In the genomic region with DNA sequence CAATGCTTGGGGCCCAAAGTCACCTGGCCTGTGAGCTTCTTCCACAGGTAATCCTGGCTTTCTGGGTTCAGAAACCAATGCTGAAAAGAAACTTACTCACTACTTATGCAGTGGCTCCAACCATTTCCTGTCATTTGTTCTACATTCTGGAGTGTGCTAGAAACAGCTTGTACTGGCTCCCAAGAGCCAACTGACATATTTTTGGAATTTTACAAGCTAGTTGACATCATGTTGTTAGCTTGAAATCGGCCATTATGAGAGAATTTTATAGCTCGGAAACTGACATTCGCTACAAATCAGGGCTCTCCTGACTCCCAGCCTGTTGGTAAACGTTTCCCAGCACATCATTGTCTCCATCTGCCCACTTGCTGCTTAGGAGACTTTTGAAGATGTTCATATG, we compare ENCODE assay signal across 19 cellular contexts.
DNase-seq lines count a peak whose midpoint lies in the region; ATAC-seq and TF ChIP-seq lines count a peak whose summit lies in the region.
"Had no signal": no experiment of that assay in that cellular context is flagged by ENCODE, and none has a peak within 500 bp of the region (broad histone marks: within the 10 kb centered on the region; RNA-seq: fewer than 3 reads in every experiment).

No MANE protein-coding gene starts in this region.

- peak overlapping the region; percentile 38; the same call in 1 of the 2 replicates for H3K14ac ChIP-seq in IMR-90 (replicated peaks; ENCODE audit: low read depth, low read length)

- no peak overlapping the region for H3K9ac ChIP-seq in IMR-90 (ENCODE audit: low read depth, low read length)

- TF ChIP-seq CTCF in IMR-90 (conservative IDR thresholded peaks at IDR 0.05; ENCODE audit: low read depth, low read length) (no peak), fibroblast of mammary gland (conservative IDR thresholded peaks at IDR 0.05; ENCODE audit: control insufficient read depth, insufficient read depth, low read depth, low read length) (no peak), gastrocnemius medialis (IDR thresholded peaks at IDR 0.05 in 4 of 5, conservative IDR thresholded peaks at IDR 0.05 in 1 of 5) (no peak)

- no peak overlapping the region; the same call in 1 of the 2 replicates for H3K4ac ChIP-seq in IMR-90 (ENCODE audit: low read depth, low read length)

- ATAC-seq in IMR-90 (ENCODE audit: low read depth) (no peak), gastrocnemius medialis (no peak)
- ATAC-seq: foreskin keratinocyte, natural killer cell, T-helper 17 cell had no signal

- H3K27me3 Mint-ChIP-seq in activated naive CD4-positive, alpha-beta T cell treated with anti-CD3 and anti-CD28 coated beads, Interleukin-2, amount 10 ng/mL, durations not matched to agents 7 days and 5 days: peaks cover 6% of the 10 kb centered on the region
- H3K27me3 Mint-ChIP-seq: activated B cell treated with CpG ODN at 0.5 μM for 24 hours, B cell, T-helper 17 cell had no signal

- H2AK5ac ChIP-seq in IMR-90 (ENCODE audit: low read depth, low read length): peak overlapping the region; percentile 28; the same call in 1 of the 2 replicates

- CTCF ChIA-PET in IMR-90 (lab: Yijun Ruan, JAX): interaction anchor here (0.8 to 1.5 kb wide), 4 partner anchors 10 to 182 kb away, joined by 3 to 5 read pairs (median 3); no protein-coding TSS in a partner anchor
- CTCF ChIA-PET in activated naive CD4-positive, alpha-beta T cell treated with anti-CD3 and anti-CD28 coated beads, Interleukin-2, amount 10 ng/mL, durations not matched to agents 7 days and 5 days (lab: Charles Lee): interaction anchor here (0.7 to 10.7 kb wide), 4 partner anchors 17 to 183 kb away, joined by 3 to 297 read pairs (median 38); partner anchors contain the start of gene BCAR3

- dilution Hi-C loops in IMR-90 (cut with HindIII; ENCODE audit: low sequenced_read_pairs, unreplicated experiment): no loop called here

- peak overlapping the region; percentile 12; the same call in 1 of the 2 replicates for H2BK120ac ChIP-seq in IMR-90 (ENCODE audit: low read depth, low read length)

- no peak overlapping the region for H3K4me2 ChIP-seq in IMR-90 (ENCODE audit: low read depth, low read length)

- no peaks in the 10 kb centered on the region for H3K9me3 Mint-ChIP-seq in activated naive CD4-positive, alpha-beta T cell treated with anti-CD3 and anti-CD28 coated beads, Interleukin-2, amount 10 ng/mL, durations not matched to agents 7 days and 5 days
- H3K9me3 Mint-ChIP-seq: natural killer cell had no signal

- H4K20me1 ChIP-seq in IMR-90 (ENCODE audit: insufficient read depth, low read length): 0 out of 2 replicates have a peak, but pooled peaks cover 3% of the 10 kb centered on the region

- no peak overlapping the region for H3K56ac ChIP-seq in IMR-90 (ENCODE audit: extremely low read depth, insufficient read depth, low read length)

- H2BK15ac ChIP-seq in IMR-90 (ENCODE audit: low read depth, low read length): peak overlapping the region; percentile 62; the same call in 2 of the 3 replicates

- no peak overlapping the region; the same call in 1 of the 2 replicates for H3K18ac ChIP-seq in IMR-90 (ENCODE audit: low read depth, low read length)

- H4K8ac ChIP-seq in IMR-90 (ENCODE audit: low read depth in 2 of 2, low read length in 2 of 2): 0 out of 4 replicates have a peak overlapping the region, but pooled peaks of 1 of the 2 experiments have one; percentile 37

- H3K4me1 Mint-ChIP-seq in activated naive CD4-positive, alpha-beta T cell treated with anti-CD3 and anti-CD28 coated beads, Interleukin-2, amount 10 ng/mL, durations not matched to agents 7 days and 5 days: peaks cover under 1% of the 10 kb centered on the region

- peak; percentile 29 for DNase-seq in AG20443 (ENCODE audit: low spot score)
- DNase-seq in IMR-90: peak; percentile 26
- peak; percentile 32 for DNase-seq in fibroblast of mammary gland (ENCODE audit: low read depth)
- no peak for DNase-seq in gastrocnemius medialis
- DNase-seq in pons (ENCODE audit: low spot score): no peak
- DNase-seq in effector CD4-positive, alpha-beta T cell: no peak
- no peak for DNase-seq in activated naive CD4-positive, alpha-beta T cell treated with anti-CD3 and anti-CD28 coated beads, Interleukin-2, amount 10 ng/mL, durations not matched to agents 7 days and 5 days
- no peak for DNase-seq in GM19240 (ENCODE audit: insufficient read length, low spot score)
- DNase-seq: activated B cell treated with CpG ODN at 0.5 μM for 24 hours; activated CD8-positive, alpha-beta memory T cell treated with anti-CD3 and anti-CD28 coated beads for 24 hours; Calu3; caudate nucleus; effector memory CD4-positive, alpha-beta T cell; MG63; natural killer cell; stimulated activated CD4-positive, alpha-beta T cell treated with anti-CD3 and anti-CD28 coated beads, Interleukin-1b, Interleukin-23, amount 100 ng/mL, for 48 hours; T-helper 17 cell had no signal

- H3K4me3 Mint-ChIP-seq in activated naive CD4-positive, alpha-beta T cell treated with anti-CD3 and anti-CD28 coated beads, Interleukin-2, amount 10 ng/mL, durations not matched to agents 7 days and 5 days: no peak overlapping the region
- H3K4me3 Mint-ChIP-seq: activated B cell treated with CpG ODN at 0.5 μM for 24 hours, B cell, natural killer cell, T-helper 17 cell had no signal

- no peaks in the 10 kb centered on the region for H3K36me3 ChIP-seq in IMR-90 (ENCODE audit: control insufficient read depth, insufficient read depth, low read length)
- no peaks in the 10 kb centered on the region for H3K36me3 ChIP-seq in gastrocnemius medialis
- H3K36me3 ChIP-seq: MG63 had no signal

- H2AFZ ChIP-seq in IMR-90 (replicated peaks; ENCODE audit: low read length, poor library complexity): peak overlapping the region; percentile 54

- peak overlapping the region; percentile 56 for H2BK5ac ChIP-seq in IMR-90 (ENCODE audit: low read depth, low read length, poor library complexity, severe bottlenecking)

- POLR2A ChIA-PET in IMR-90 (lab: Charles Lee; ENCODE audit: unreplicated experiment): no interaction called here

- TF ChIP-seq RAD21 in IMR-90 (IDR thresholded peaks at IDR 0.05; ENCODE audit: low read length): no peak

- H3K9me1 ChIP-seq in IMR-90 (ENCODE audit: insufficient read depth, low read length): peaks cover 8% of the 10 kb centered on the region

- no peak overlapping the region for H2AK9ac ChIP-seq in IMR-90 (replicated peaks; ENCODE audit: low read depth, low read length, poor library complexity)

- in situ Hi-C loops in IMR-90 (cut with MboI; ENCODE audit: low sequenced_read_pairs) (no loop called here), gastrocnemius medialis (cut with MboI; ENCODE audit: low sequenced_read_pairs in 4 of 4) (loop anchor here in 3 of 4 donors (10.0 kb wide), 3 partner anchors 177 to 367 kb away; partner anchors contain the start of gene FNBP1L (in 1 of the 3))

- H3K23ac ChIP-seq in IMR-90 (ENCODE audit: low read depth, low read length): no peak overlapping the region

- H3K4me3 ChIP-seq in IMR-90 (ENCODE audit: insufficient read depth, low read depth, low read length): no peak overlapping the region
- H3K4me3 ChIP-seq in fibroblast of mammary gland (ENCODE audit: control insufficient read depth, low read depth, low read length): no peak overlapping the region
- no peak overlapping the region for H3K4me3 ChIP-seq in gastrocnemius medialis
- H3K4me3 ChIP-seq: MG63 had no signal

- BruUV-seq in IMR-90 (replicated peaks; lab: Mats Ljungman, UMichigan): no TSS peak

- intact Hi-C loops in IMR-90 (cut with micrococcal nuclease) (no loop called here), gastrocnemius medialis (cut with DNase I; ENCODE audit: low total_unique reads) (loop anchor here (5.0 kb wide), 1 partner anchor 374 kb away; no protein-coding TSS in a partner anchor)

- peaks cover 4% of the 10 kb centered on the region for H3K4me1 ChIP-seq in IMR-90 (ENCODE audit: control insufficient read depth, insufficient read depth, low read length)
- H3K4me1 ChIP-seq in gastrocnemius medialis: peaks cover 0 to 3% of the 10 kb centered on the region in 2 donors

- H3K27me3 ChIP-seq in IMR-90 (ENCODE audit: control insufficient read depth, insufficient read depth, low read length): no peaks in the 10 kb centered on the region
- no peaks in the 10 kb centered on the region for H3K27me3 ChIP-seq in gastrocnemius medialis
- H3K27me3 ChIP-seq: foreskin keratinocyte, MG63 had no signal

- peak overlapping the region; percentile 20; the same call in 1 of the 2 replicates for H4K91ac ChIP-seq in IMR-90 (ENCODE audit: insufficient read depth, low read depth, low read length)

- H3K27ac ChIP-seq in IMR-90 (ENCODE audit: insufficient read depth, low read length) (no peak overlapping the region), gastrocnemius medialis (peak overlapping the region; percentile 1 to 49 (median 18))
- H3K27ac ChIP-seq: foreskin keratinocyte had no signal

- H3K79me1 ChIP-seq in IMR-90 (ENCODE audit: low read depth in 1 of 2, low read length in 2 of 2): peaks cover 0 to 11% of the 10 kb centered on the region in 2 experiments; a peak in 1 of 4 replicates

- no peaks in the 10 kb centered on the region for H3K9me3 ChIP-seq in IMR-90 (ENCODE audit: control insufficient read depth, insufficient read depth, low read length)
- no peaks in the 10 kb centered on the region for H3K9me3 ChIP-seq in gastrocnemius medialis

- H3K27ac Mint-ChIP-seq in activated naive CD4-positive, alpha-beta T cell treated with anti-CD3 and anti-CD28 coated beads, Interleukin-2, amount 10 ng/mL, durations not matched to agents 7 days and 5 days: no peak overlapping the region
- H3K27ac Mint-ChIP-seq: activated B cell treated with CpG ODN at 0.5 μM for 24 hours, B cell, natural killer cell, T-helper 17 cell had no signal

- peak overlapping the region; percentile 62; the same call in 1 of the 2 replicates for H4K5ac ChIP-seq in IMR-90 (ENCODE audit: low read depth, low read length)

- H2BK20ac ChIP-seq in IMR-90 (ENCODE audit: low read depth, low read length): peak overlapping the region; percentile 57; the same call in 1 of the 2 replicates

- H3K36me3 Mint-ChIP-seq in activated naive CD4-positive, alpha-beta T cell treated with anti-CD3 and anti-CD28 coated beads, Interleukin-2, amount 10 ng/mL, durations not matched to agents 7 days and 5 days: no peaks in the 10 kb centered on the region
- H3K36me3 Mint-ChIP-seq: natural killer cell had no signal

- TF ChIP-seq POLR2A in IMR-90 (IDR thresholded peaks at IDR 0.05; ENCODE audit: low read depth, low read length): no peak
- TF ChIP-seq POLR2A in gastrocnemius medialis (IDR thresholded peaks at IDR 0.05): no peak

- no CpG with 5 or more reads among the region's 4 CpGs for WGBS in IMR-90 (ENCODE audit: extremely low coverage in 2 of 2, insufficient read length in 1 of 2), 2 experiments

TF ChIP-seq in IMR-90, 13 proteins besides CTCF, POLR2A, EP300 and RAD21 (continues in another document):
- no peak for TF ChIP-seq RFX5 (IDR thresholded peaks at IDR 0.05; ENCODE audit: low read depth, low read length)
- no peak for TF ChIP-seq SMC3 (IDR thresholded peaks at IDR 0.05; ENCODE audit: low read depth, low read length)
- no peak for TF ChIP-seq MXI1 (IDR thresholded peaks at IDR 0.05; ENCODE audit: borderline replicate concordance, low read depth, low read length)
- no peak for TF ChIP-seq CHD1 (IDR thresholded peaks at IDR 0.05; ENCODE audit: low read depth, low read length)
- TF ChIP-seq BHLHE40 (IDR thresholded peaks at IDR 0.05; ENCODE audit: low read depth, low read length): no peak
- TF ChIP-seq MAFK (IDR thresholded peaks at IDR 0.05; ENCODE audit: low read depth, low read length): no peak
- no peak for TF ChIP-seq FOS (IDR thresholded peaks at IDR 0.05; ENCODE audit: low read depth, low read length)

Comparison
In these comparisons a context has a peak if more than half of its experiments do, and no peak if none do; other contexts are left out.
1. DNase-seq: peak in AG20443 (single experiment), IMR-90 (single experiment) and fibroblast of mammary gland (single experiment); none in gastrocnemius medialis (0 of 2), pons (single experiment), effector CD4-positive, alpha-beta T cell (single experiment), activated naive CD4-positive, alpha-beta T cell treated with anti-CD3 and anti-CD28 coated beads, Interleukin-2, amount 10 ng/mL, durations not matched to agents 7 days and 5 days (single experiment) and GM19240 (single experiment).